ENCODE assay signal across 29 cellular contexts in genomic region chr6:96171112-96171511, GRCh38.
"Had no signal": no experiment of that assay in that cellular context is flagged by ENCODE, and none has a peak within 500 bp of the region (broad histone marks: within the 10 kb centered on the region; RNA-seq: fewer than 3 reads in every experiment).

No MANE protein-coding gene starts in this region.

- DNase-seq: activated CD4-positive, alpha-beta memory T cell treated with anti-CD3 and anti-CD28 coated beads for 36 hours; activated CD4-positive, alpha-beta T cell treated with anti-CD3 and anti-CD28 coated beads for 36 hours; activated CD4-positive, alpha-beta T cell treated with anti-CD3 and anti-CD28 coated beads, Interleukin-2, amount 10 ng/mL, durations not matched to agents 7 days and 5 days; activated CD8-positive, alpha-beta memory T cell treated with anti-CD3 and anti-CD28 coated beads, Interleukin-2, amount 50 U/mL, for 4 hours; activated gamma-delta T cell treated with Interleukin-2 at 50 U/mL for 16 hours; activated naive CD4-positive, alpha-beta T cell treated with anti-CD3 and anti-CD28 coated beads for 36 hours; activated T-cell treated with anti-CD3 and anti-CD28 coated beads for 4 hours; activated T-cell treated with anti-CD3 and anti-CD28 coated beads, Interleukin-2, amount 50 U/mL, for 4 hours; adrenal gland; body of pancreas; cerebellar nuclear complex; NCI-H1092 treated with DMSO at 0.1 percent for 48 hours; NCI-H1417; NCI-H146; NCI-H187; NCI-H2029 treated with DMSO at 0.1 percent for 48 hours; NCI-H2107; NCI-H226; NCI-H510A; NCI-H69; NCI-H82; PC-3; Peyer's patch; RPMI8226; SHP77 treated with DMSO at 0.1 percent for 48 hours; SK-N-SH had no signal

- ATAC-seq: activated CD4-positive, alpha-beta T cell treated with anti-CD3 and anti-CD28 coated beads for 36 hours; activated CD4-positive, CD25-positive, alpha-beta regulatory T cell treated with anti-CD3 and anti-CD28 coated beads, Interleukin-2, amount 50 U/mL, for 24 hours; activated naive CD4-positive, alpha-beta T cell treated with anti-CD3 and anti-CD28 coated beads, Interleukin-2, amount 50 U/mL, for 72 hours; activated T-cell treated with anti-CD3 and anti-CD28 coated beads, Interleukin-2, amount 50 U/mL, for 4 hours; body of pancreas; PC-3; WTC11 had no signal
